In the genomic region with DNA sequence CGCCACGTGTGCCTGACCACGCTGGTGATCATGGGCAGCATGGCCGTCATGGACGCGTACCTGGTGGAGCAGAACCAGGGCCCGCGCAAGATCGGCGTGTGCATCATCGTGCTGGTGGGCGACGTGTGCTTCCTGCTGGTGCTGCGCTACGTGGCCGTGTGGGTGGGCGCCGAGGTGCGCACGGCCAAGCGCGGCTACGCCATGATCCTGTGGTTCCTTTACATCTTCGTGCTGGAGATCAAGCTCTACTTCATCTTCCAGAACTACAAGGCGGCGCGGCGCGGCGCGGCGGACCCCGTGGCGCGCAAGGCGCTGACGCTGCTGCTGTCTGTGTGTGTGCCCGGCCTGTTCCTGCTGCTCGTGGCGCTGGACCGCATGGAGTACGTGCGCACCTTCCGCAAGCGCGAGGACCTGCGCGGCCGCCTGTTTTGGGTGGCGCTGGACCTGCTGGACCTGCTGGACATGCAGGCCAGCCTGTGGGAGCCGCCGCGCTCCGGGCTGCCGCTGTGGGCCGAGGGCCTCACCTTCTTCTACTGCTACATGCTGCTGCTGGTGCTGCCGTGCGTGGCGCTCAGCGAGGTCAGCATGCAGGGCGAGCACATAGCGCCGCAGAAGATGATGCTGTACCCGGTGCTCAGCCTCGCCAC, we compare ENCODE assay signal across 8 cellular contexts. TPM values are rescaled to one million over a fixed set of nuclear protein-coding genes. Genes with fewer than 3 reads are reported as not detected.
DNase-seq lines count a peak whose midpoint lies in the region; ATAC-seq and TF ChIP-seq lines count a peak whose summit lies in the region.

No MANE protein-coding gene starts in this region.

- peak overlapping the region; percentile 53 for H3K4me2 ChIP-seq in IMR-90 (ENCODE audit: low read depth, low read length)

- H3K56ac ChIP-seq in IMR-90 (ENCODE audit: extremely low read depth, insufficient read depth, low read length), result no peak overlapping the region

- no peak overlapping the region for H2BK15ac ChIP-seq in IMR-90 (ENCODE audit: low read depth, low read length)

- peak overlapping the region; percentile 96 for H2AFZ ChIP-seq in IMR-90 (replicated peaks; ENCODE audit: low read length, poor library complexity)

- POLR2A ChIA-PET in IMR-90 (lab: Charles Lee; ENCODE audit: unreplicated experiment), result no interaction called here

- no peak overlapping the region for H3K27ac ChIP-seq in IMR-90 (ENCODE audit: insufficient read depth, low read length)
- H3K27ac ChIP-seq in lower lobe of right lung, result no peak overlapping the region

- intact Hi-C loops in IMR-90 (cut with micrococcal nuclease) (loop anchor here (1.0 to 5.0 kb wide), 3 partner anchors 37 to 81 kb away; partner anchors contain the start of gene TEDC1), lower lobe of right lung (cut with DNase I) (no loop called here)

- dilution Hi-C loops in IMR-90 (cut with HindIII; ENCODE audit: low sequenced_read_pairs, unreplicated experiment), result no loop called here

- H2BK5ac ChIP-seq in IMR-90 (ENCODE audit: low read depth, low read length, poor library complexity, severe bottlenecking), result no peak overlapping the region

- H3K4ac ChIP-seq in IMR-90 (ENCODE audit: low read depth, low read length), result no peak overlapping the region

- H3K27me3 ChIP-seq in IMR-90 (ENCODE audit: control insufficient read depth, insufficient read depth, low read length) (peaks cover 4% of the 10 kb centered on the region), lower lobe of right lung (ENCODE audit: low read depth) (peaks cover 32% of the 10 kb centered on the region)

- 41% methylated on average over 48 of the region's 65 CpGs; no CpG with 5 or more reads in 1 of the 2 experiments for WGBS in IMR-90 (ENCODE audit: extremely low coverage in 2 of 2, insufficient read length in 1 of 2), 2 experiments

- no peak overlapping the region for H3K14ac ChIP-seq in IMR-90 (replicated peaks; ENCODE audit: low read depth, low read length)

- H2AK5ac ChIP-seq in IMR-90 (ENCODE audit: low read depth, low read length), result no peak overlapping the region

- no peaks in the 10 kb centered on the region for H3K79me1 ChIP-seq in IMR-90 (ENCODE audit: low read depth in 1 of 2, low read length in 2 of 2)

- H4K20me1 ChIP-seq in IMR-90 (ENCODE audit: insufficient read depth, low read length), result 0 out of 2 replicates have a peak, but pooled peaks cover 3% of the 10 kb centered on the region

- no TSS peak for BruUV-seq in IMR-90 (replicated peaks; lab: Mats Ljungman, UMichigan)

- H3K18ac ChIP-seq in IMR-90 (ENCODE audit: low read depth, low read length), result no peak overlapping the region

- no peak for TF ChIP-seq CTCF in IMR-90 (conservative IDR thresholded peaks at IDR 0.05; ENCODE audit: low read depth, low read length)
- TF ChIP-seq CTCF in lower lobe of right lung (IDR thresholded peaks at IDR 0.05), result no peak

- H3K9ac ChIP-seq in IMR-90 (ENCODE audit: low read depth, low read length), result no peak overlapping the region

- peaks cover 3% of the 10 kb centered on the region in 2 donors for H3K36me3 Mint-ChIP-seq in stimulated activated naive B cell treated with anti-CD40 and anti-IgM and Interleukin-4, amounts not matched to agents 10 μg/mL and 1 μg/mL and 100 μg/mL, for 72 hours

- 0 out of 4 replicates have a peak overlapping the region, but pooled peaks of 1 of the 2 experiments have one; percentile 40 for H4K8ac ChIP-seq in IMR-90 (ENCODE audit: low read depth in 2 of 2, low read length in 2 of 2)

- H3K9me3 Mint-ChIP-seq in stimulated activated naive B cell treated with anti-CD40 and anti-IgM and Interleukin-4, amounts not matched to agents 10 μg/mL and 1 μg/mL and 100 μg/mL, for 72 hours, result no peaks in the 10 kb centered on the region

- no peak overlapping the region for H2BK20ac ChIP-seq in IMR-90 (ENCODE audit: low read depth, low read length)

- H3K36me3 ChIP-seq in IMR-90 (ENCODE audit: control insufficient read depth, insufficient read depth, low read length), result no peaks in the 10 kb centered on the region
- no peaks in the 10 kb centered on the region for H3K36me3 ChIP-seq in lower lobe of right lung

- no peak for TF ChIP-seq RAD21 in IMR-90 (IDR thresholded peaks at IDR 0.05; ENCODE audit: low read length)

- H3K4me1 ChIP-seq in IMR-90 (ENCODE audit: control insufficient read depth, insufficient read depth, low read length), result peaks cover 9% of the 10 kb centered on the region; the same call in 1 of the 2 replicates
- H3K4me1 ChIP-seq in lower lobe of right lung, result peaks cover 33% of the 10 kb centered on the region

- DNase-seq in IMR-90, result no peak
- peak; percentile 78 for DNase-seq in activated naive CD4-positive, alpha-beta T cell treated with Interleukin-2 at 50 U/mL for 16 hours
- DNase-seq in lower lobe of right lung, result peak; percentile 52
- DNase-seq in stimulated activated naive B cell treated with anti-CD40 and anti-IgM and Interleukin-4, amounts not matched to agents 10 μg/mL and 1 μg/mL and 100 μg/mL, for 72 hours, result no peak
- no peak for DNase-seq in GOT3 (lab: John Stamatoyannopoulos, UW)
- no peak for DNase-seq in NOMO-1 (lab: John Stamatoyannopoulos, UW; ENCODE audit: unreplicated experiment in 2 of 2)
- DNase-seq in NCI-H226, result no peak

- no peak overlapping the region for H2BK120ac ChIP-seq in IMR-90 (ENCODE audit: low read depth, low read length)

- no peak for TF ChIP-seq POLR2A in IMR-90 (IDR thresholded peaks at IDR 0.05; ENCODE audit: low read depth, low read length)

- H3K4me3 ChIP-seq in IMR-90 (ENCODE audit: insufficient read depth, low read depth, low read length), result peak overlapping the region; percentile 4; the same call in 1 of the 2 replicates
- peak overlapping the region; percentile 75 for H3K4me3 ChIP-seq in lower lobe of right lung

- in situ Hi-C loops in IMR-90 (cut with MboI; ENCODE audit: low sequenced_read_pairs), result no loop called here

- peaks cover 45 to 64% of the 10 kb centered on the region in 2 donors for H3K4me1 Mint-ChIP-seq in stimulated activated naive B cell treated with anti-CD40 and anti-IgM and Interleukin-4, amounts not matched to agents 10 μg/mL and 1 μg/mL and 100 μg/mL, for 72 hours

- H3K27ac Mint-ChIP-seq in stimulated activated naive B cell treated with anti-CD40 and anti-IgM and Interleukin-4, amounts not matched to agents 10 μg/mL and 1 μg/mL and 100 μg/mL, for 72 hours, result peak overlapping the region; percentile 92

- CTCF ChIA-PET in IMR-90 (lab: Yijun Ruan, JAX), result interaction anchor here (1.0 kb wide), 1 partner anchor 19 kb away, joined by 3 read pairs; no protein-coding TSS in a partner anchor

- H3K27me3 Mint-ChIP-seq in stimulated activated naive B cell treated with anti-CD40 and anti-IgM and Interleukin-4, amounts not matched to agents 10 μg/mL and 1 μg/mL and 100 μg/mL, for 72 hours, result peaks cover 12 to 31% of the 10 kb centered on the region in 2 donors

- H3K23ac ChIP-seq in IMR-90 (ENCODE audit: low read depth, low read length), result no peak overlapping the region

- no peak overlapping the region for H4K5ac ChIP-seq in IMR-90 (ENCODE audit: low read depth, low read length)

- no peak overlapping the region for H4K91ac ChIP-seq in IMR-90 (ENCODE audit: insufficient read depth, low read depth, low read length)

- H3K9me3 ChIP-seq in IMR-90 (ENCODE audit: control insufficient read depth, insufficient read depth, low read length) (no peaks in the 10 kb centered on the region), lower lobe of right lung (no peaks in the 10 kb centered on the region)

- H3K4me3 Mint-ChIP-seq in stimulated activated naive B cell treated with anti-CD40 and anti-IgM and Interleukin-4, amounts not matched to agents 10 μg/mL and 1 μg/mL and 100 μg/mL, for 72 hours, result peak overlapping the region; percentile 81 to 85

- no peaks in the 10 kb centered on the region for H3K9me1 ChIP-seq in IMR-90 (ENCODE audit: insufficient read depth, low read length)

- peak overlapping the region; percentile 89 for H2AK9ac ChIP-seq in IMR-90 (replicated peaks; ENCODE audit: low read depth, low read length, poor library complexity)

- ATAC-seq in IMR-90 (ENCODE audit: low read depth), result no peak
- ATAC-seq in lower lobe of right lung, result no peak
- peak; percentile 10 to 12 for ATAC-seq in stimulated activated naive B cell treated with anti-CD40 and anti-IgM and Interleukin-4, amounts not matched to agents 10 μg/mL and 1 μg/mL and 100 μg/mL, for 72 hours (replicated peaks)
- ATAC-seq in HG03442 (IDR thresholded peaks at IDR 0.05; ENCODE audit: unreplicated experiment), result no peak

TF ChIP-seq in IMR-90, 13 proteins besides CTCF, POLR2A, EP300 and RAD21 (continues in another document):
- TF ChIP-seq, protein P1, sequence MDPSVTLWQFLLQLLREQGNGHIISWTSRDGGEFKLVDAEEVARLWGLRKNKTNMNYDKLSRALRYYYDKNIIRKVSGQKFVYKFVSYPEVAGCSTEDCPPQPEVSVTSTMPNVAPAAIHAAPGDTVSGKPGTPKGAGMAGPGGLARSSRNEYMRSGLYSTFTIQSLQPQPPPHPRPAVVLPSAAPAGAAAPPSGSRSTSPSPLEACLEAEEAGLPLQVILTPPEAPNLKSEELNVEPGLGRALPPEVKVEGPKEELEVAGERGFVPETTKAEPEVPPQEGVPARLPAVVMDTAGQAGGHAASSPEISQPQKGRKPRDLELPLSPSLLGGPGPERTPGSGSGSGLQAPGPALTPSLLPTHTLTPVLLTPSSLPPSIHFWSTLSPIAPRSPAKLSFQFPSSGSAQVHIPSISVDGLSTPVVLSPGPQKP (IDR thresholded peaks at IDR 0.05; ENCODE audit: borderline replicate concordance, low read depth, low read length), result no peak
- TF ChIP-seq CEBPB (IDR thresholded peaks at IDR 0.05; ENCODE audit: low read depth, low read length), result no peak
- no peak for TF ChIP-seq MAZ (IDR thresholded peaks at IDR 0.05; ENCODE audit: borderline replicate concordance, low read depth, low read length)
- no peak for TF ChIP-seq BHLHE40 (IDR thresholded peaks at IDR 0.05; ENCODE audit: low read depth, low read length)

RNA-seq across cellular contexts. Expression of gene TMEM121, which starts 2.6 kb away (rescaled TPM):
- total RNA-seq in IMR-90 (2012; rRNA removed) (2.7 and 3.9 TPM in 2 replicates), lower lobe of right lung (3.0 TPM)
- 6.3 and 8.5 TPM in 2 replicates for polyA plus RNA-seq in IMR-90 (2012; rRNA removed)
- polyA plus RNA-seq in IMR-90 (2012; cell fraction: cytosol; rRNA removed), result 5.9 and 17.0 TPM in 2 replicates
- 5.2 and 13.9 TPM in 2 replicates for polyA plus RNA-seq in IMR-90 (2012; cell fraction: nucleus; rRNA removed; ENCODE audit: low replicate concordance)

RNA-seq across cellular contexts. Expression of gene TEDC1, which starts 37.9 kb away (rescaled TPM):
- total RNA-seq in IMR-90 (2012; rRNA removed) (4.2 and 5.7 TPM in 2 replicates), lower lobe of right lung (10.6 TPM)
- 6.4 and 9.4 TPM in 2 replicates for polyA plus RNA-seq in IMR-90 (2012; rRNA removed)
- 9.8 and 13.3 TPM in 2 replicates for polyA plus RNA-seq in IMR-90 (2012; cell fraction: cytosol; rRNA removed)
- 10.7 and 48.6 TPM in 2 replicates for polyA plus RNA-seq in IMR-90 (2012; cell fraction: nucleus; rRNA removed; ENCODE audit: low replicate concordance)

RNA-seq across cellular contexts. Expression of gene CRIP1, which starts 42.3 kb away (rescaled TPM):
- total RNA-seq in IMR-90 (2012; rRNA removed), result not detected in 2 replicates
- polyA plus RNA-seq in IMR-90 (2012; rRNA removed), result 0.21 and 1.0 TPM in 2 replicates
- polyA plus RNA-seq in IMR-90 (2012; cell fraction: cytosol; rRNA removed), result 0.41 TPM in 1 of 2 replicates, not detected in the other
- polyA plus RNA-seq in IMR-90 (2012; cell fraction: nucleus; rRNA removed; ENCODE audit: low replicate concordance), result 1.0 and 1.7 TPM in 2 replicates
- total RNA-seq in lower lobe of right lung, result 237 TPM

RNA-seq across cellular contexts. Expression of gene CRIP2, which starts 54.4 kb away (rescaled TPM):
- total RNA-seq in IMR-90 (2012; rRNA removed), result 18.1 and 20.3 TPM in 2 replicates
- 123 and 149 TPM in 2 replicates for polyA plus RNA-seq in IMR-90 (2012; rRNA removed)
- polyA plus RNA-seq in IMR-90 (2012; cell fraction: cytosol; rRNA removed), result 196 and 200 TPM in 2 replicates
- 61.5 and 154 TPM in 2 replicates for polyA plus RNA-seq in IMR-90 (2012; cell fraction: nucleus; rRNA removed; ENCODE audit: low replicate concordance)
- total RNA-seq in lower lobe of right lung, result 143 TPM

Comparison
In these comparisons a context has a peak if more than half of its experiments do, and no peak if none do; other contexts are left out.
1. ATAC-seq: peak in stimulated activated naive B cell treated with anti-CD40 and anti-IgM and Interleukin-4, amounts not matched to agents 10 μg/mL and 1 μg/mL and 100 μg/mL, for 72 hours (2 of 2); none in IMR-90 (single experiment), lower lobe of right lung (0 of 2) and HG03442 (single experiment).
2. DNase-seq: peak in activated naive CD4-positive, alpha-beta T cell treated with Interleukin-2 at 50 U/mL for 16 hours (single experiment) and lower lobe of right lung (single experiment); none in IMR-90 (single experiment), stimulated activated naive B cell treated with anti-CD40 and anti-IgM and Interleukin-4, amounts not matched to agents 10 μg/mL and 1 μg/mL and 100 μg/mL, for 72 hours (single experiment), GOT3 (single experiment), NOMO-1 (0 of 2) and NCI-H226 (single experiment).
3. RNA of gene CRIP1, which starts 42.3 kb away (total RNA-seq): 237 TPM in lower lobe of right lung (single experiment); not detected in IMR-90; every median in the first group is over 100 times any median in the second.